ENCODE assay signal across 16 cellular contexts in genomic region chr1:235758931-235759330, GRCh38.
DNase-seq lines count a peak whose midpoint lies in the region; ATAC-seq and TF ChIP-seq lines count a peak whose summit lies in the region.
"Had no signal": no experiment of that assay in that cellular context is flagged by ENCODE, and none has a peak within 500 bp of the region (broad histone marks: within the 10 kb centered on the region; RNA-seq: fewer than 3 reads in every experiment).

No MANE protein-coding gene starts in this region.

- DNase-seq in A673 (ENCODE audit: low spot score): peak; percentile 1
- DNase-seq in IMR-90: no peak
- peak; percentile 56 to 84 for DNase-seq in NCI-H524 (lab: John Stamatoyannopoulos, UW)
- peak; percentile 86 for DNase-seq in mammary epithelial cell
- DNase-seq in activated naive CD8-positive, alpha-beta T cell treated with anti-CD3 and anti-CD28 coated beads for 36 hours: no peak
- no peak for DNase-seq in Right ventricle myocardium superior
- DNase-seq: activated B cell treated with CpG ODN at 0.5 μM for 24 hours, DND-41, erythroblast, hippocampal formation, left lung, natural killer cell, NCI-H526 treated with DMSO at 0.1 percent for 48 hours, upper lobe of right lung had no signal

- H3K27ac ChIP-seq in A673 (ENCODE audit: low read depth, low read length, poor library complexity, severe bottlenecking) (no peak overlapping the region), IMR-90 (ENCODE audit: insufficient read depth, low read length) (no peak overlapping the region), mammary epithelial cell (ENCODE audit: insufficient read depth, low read depth, low read length) (no peak overlapping the region)
- H3K27ac ChIP-seq: left lung, upper lobe of right lung had no signal

- H2BK5ac ChIP-seq in IMR-90 (ENCODE audit: low read depth, low read length, poor library complexity, severe bottlenecking): no peak overlapping the region

- no peaks in the 10 kb centered on the region for H3K9me3 ChIP-seq in A673 (ENCODE audit: low read depth, low read length, poor library complexity, severe bottlenecking)
- H3K9me3 ChIP-seq in IMR-90 (ENCODE audit: control insufficient read depth, insufficient read depth, low read length): no peaks in the 10 kb centered on the region
- H3K9me3 ChIP-seq in mammary epithelial cell (replicated peaks; ENCODE audit: insufficient read depth, low read length): no peaks in the 10 kb centered on the region
- H3K9me3 ChIP-seq: left lung, upper lobe of right lung had no signal

- intact Hi-C loops in A673 (cut with micrococcal nuclease; ENCODE audit: unreplicated experiment) (no loop called here), IMR-90 (cut with micrococcal nuclease) (no loop called here), mammary epithelial cell (cut with micrococcal nuclease) (no loop called here), Right ventricle myocardium superior (cut with DNase I) (no loop called here)

- no peak overlapping the region for H3K23ac ChIP-seq in IMR-90 (ENCODE audit: low read depth, low read length)

- H4K20me1 ChIP-seq in IMR-90 (ENCODE audit: insufficient read depth, low read length): no peaks in the 10 kb centered on the region
- no peaks in the 10 kb centered on the region for H4K20me1 ChIP-seq in mammary epithelial cell (ENCODE audit: insufficient read depth, low read length)

- H3K79me2 ChIP-seq in mammary epithelial cell (ENCODE audit: insufficient read depth, low read length): no peaks in the 10 kb centered on the region

- H4K5ac ChIP-seq in IMR-90 (ENCODE audit: low read depth, low read length): no peak overlapping the region

- H3K18ac ChIP-seq in IMR-90 (ENCODE audit: low read depth, low read length): no peak overlapping the region

- no peaks in the 10 kb centered on the region for H3K27me3 Mint-ChIP-seq in activated naive CD8-positive, alpha-beta T cell treated with anti-CD3 and anti-CD28 coated beads for 36 hours
- H3K27me3 Mint-ChIP-seq: activated B cell treated with CpG ODN at 0.5 μM for 24 hours had no signal

- H3K27me3 ChIP-seq in A673 (replicated peaks; ENCODE audit: insufficient read depth, low read depth, low read length, poor library complexity) (no peaks in the 10 kb centered on the region), IMR-90 (ENCODE audit: control insufficient read depth, insufficient read depth, low read length) (no peaks in the 10 kb centered on the region), mammary epithelial cell (ENCODE audit: insufficient read depth, low read length) (no peaks in the 10 kb centered on the region)
- H3K27me3 ChIP-seq: left lung, upper lobe of right lung had no signal

- H3K36me3 ChIP-seq in A673 (ENCODE audit: insufficient read depth, low read length, poor library complexity, severe bottlenecking) (no peaks in the 10 kb centered on the region), IMR-90 (ENCODE audit: control insufficient read depth, insufficient read depth, low read length) (0 out of 2 replicates have a peak, but pooled peaks cover 1% of the 10 kb centered on the region), mammary epithelial cell (ENCODE audit: insufficient read depth, low read length) (peaks cover 4% of the 10 kb centered on the region)

- no peak overlapping the region for H3K4me3 Mint-ChIP-seq in activated naive CD8-positive, alpha-beta T cell treated with anti-CD3 and anti-CD28 coated beads for 36 hours
- H3K4me3 Mint-ChIP-seq: activated B cell treated with CpG ODN at 0.5 μM for 24 hours, natural killer cell had no signal

- H2BK120ac ChIP-seq in IMR-90 (ENCODE audit: low read depth, low read length): no peak overlapping the region; the same call in 1 of the 2 replicates

- H4K91ac ChIP-seq in IMR-90 (ENCODE audit: insufficient read depth, low read depth, low read length): no peak overlapping the region; the same call in 1 of the 2 replicates

- no peak for TF ChIP-seq RAD21 in IMR-90 (IDR thresholded peaks at IDR 0.05; ENCODE audit: low read length)

- BruUV-seq in A673 (replicated peaks; lab: Mats Ljungman, UMichigan) (no TSS peak), IMR-90 (replicated peaks; lab: Mats Ljungman, UMichigan) (no TSS peak), mammary epithelial cell (replicated peaks; lab: Mats Ljungman, UMichigan) (no TSS peak)

- CTCF ChIA-PET in A673 (lab: Charles Lee) (no interaction called here), IMR-90 (lab: Yijun Ruan, JAX) (no interaction called here), mammary epithelial cell (lab: Charles Lee; ENCODE audit: low non-redundant PET) (no interaction called here)

- H3K9me1 ChIP-seq in IMR-90 (ENCODE audit: insufficient read depth, low read length): peaks cover 5% of the 10 kb centered on the region; the same call in 1 of the 2 replicates

- no peak overlapping the region for H3K4me2 ChIP-seq in IMR-90 (ENCODE audit: low read depth, low read length)
- H3K4me2 ChIP-seq in mammary epithelial cell (ENCODE audit: insufficient read depth, low read depth, low read length): peak overlapping the region; percentile 61

- POLR2A ChIA-PET in A673 (lab: Charles Lee; ENCODE audit: low non-redundant PET): no interaction called here
- POLR2A ChIA-PET in IMR-90 (lab: Charles Lee; ENCODE audit: unreplicated experiment): no interaction called here

- H3K4me3 ChIP-seq in A673 (ENCODE audit: low read depth, low read length, poor library complexity, severe bottlenecking): no peak overlapping the region
- no peak overlapping the region for H3K4me3 ChIP-seq in IMR-90 (ENCODE audit: insufficient read depth, low read depth, low read length)
- no peak overlapping the region for H3K4me3 ChIP-seq in mammary epithelial cell (replicated peaks in 1 of 3; ENCODE audit: insufficient read depth in 1 of 3, low read depth in 2 of 3, low read length in 3 of 3)
- H3K4me3 ChIP-seq: left lung, upper lobe of right lung had no signal

- H2AK5ac ChIP-seq in IMR-90 (ENCODE audit: low read depth, low read length): no peak overlapping the region

- H3K4me1 ChIP-seq in A673 (ENCODE audit: insufficient read depth, low read length, poor library complexity, severe bottlenecking): no peaks in the 10 kb centered on the region
- H3K4me1 ChIP-seq in IMR-90 (ENCODE audit: control insufficient read depth, insufficient read depth, low read length): no peaks in the 10 kb centered on the region
- peaks cover 13% of the 10 kb centered on the region for H3K4me1 ChIP-seq in mammary epithelial cell (ENCODE audit: insufficient read depth, low read length)
- H3K4me1 ChIP-seq: left lung, upper lobe of right lung had no signal

- H3K9me3 Mint-ChIP-seq in activated naive CD8-positive, alpha-beta T cell treated with anti-CD3 and anti-CD28 coated beads for 36 hours: no peaks in the 10 kb centered on the region
- H3K9me3 Mint-ChIP-seq: activated B cell treated with CpG ODN at 0.5 μM for 24 hours, natural killer cell had no signal

- H3K79me1 ChIP-seq in IMR-90 (ENCODE audit: low read depth in 1 of 2, low read length in 2 of 2): no peaks in the 10 kb centered on the region

- no peak overlapping the region for H2BK20ac ChIP-seq in IMR-90 (ENCODE audit: low read depth, low read length)

- H3K27ac Mint-ChIP-seq in activated naive CD8-positive, alpha-beta T cell treated with anti-CD3 and anti-CD28 coated beads for 36 hours: no peak overlapping the region
- H3K27ac Mint-ChIP-seq: activated B cell treated with CpG ODN at 0.5 μM for 24 hours had no signal

- H3K56ac ChIP-seq in IMR-90 (ENCODE audit: extremely low read depth, insufficient read depth, low read length): no peak overlapping the region

- WGBS in IMR-90 (ENCODE audit: extremely low coverage in 2 of 2, insufficient read length in 1 of 2), 2 experiments: 59% methylated on average over 6 of the region's 6 CpGs; no CpG with 5 or more reads in 1 of the 2 experiments
- 3% methylated on average over 6 of the region's 6 CpGs for WGBS in mammary epithelial cell (ENCODE audit: low coverage, missing lambda C conversion rate)

- H3K14ac ChIP-seq in IMR-90 (replicated peaks; ENCODE audit: low read depth, low read length): no peak overlapping the region

- no peak overlapping the region for H4K8ac ChIP-seq in IMR-90 (ENCODE audit: low read depth in 2 of 2, low read length in 2 of 2)

- no peak overlapping the region for H2AFZ ChIP-seq in IMR-90 (replicated peaks; ENCODE audit: low read length, poor library complexity)
- H2AFZ ChIP-seq in mammary epithelial cell (ENCODE audit: low read depth, low read length): no peak overlapping the region

- H3K36me3 Mint-ChIP-seq in activated naive CD8-positive, alpha-beta T cell treated with anti-CD3 and anti-CD28 coated beads for 36 hours: peaks cover 21% of the 10 kb centered on the region

- H3K4me1 Mint-ChIP-seq in activated naive CD8-positive, alpha-beta T cell treated with anti-CD3 and anti-CD28 coated beads for 36 hours: no peaks in the 10 kb centered on the region
- H3K4me1 Mint-ChIP-seq: activated B cell treated with CpG ODN at 0.5 μM for 24 hours, natural killer cell had no signal

- no peak overlapping the region for H2BK15ac ChIP-seq in IMR-90 (ENCODE audit: low read depth, low read length)

- H3K4ac ChIP-seq in IMR-90 (ENCODE audit: low read depth, low read length): no peak overlapping the region

- TF ChIP-seq CTCF in A673 (conservative IDR thresholded peaks at IDR 0.05; ENCODE audit: low read depth, low read length) (no peak), IMR-90 (conservative IDR thresholded peaks at IDR 0.05; ENCODE audit: low read depth, low read length) (no peak), mammary epithelial cell (conservative IDR thresholded peaks at IDR 0.05 in 1 of 2, IDR thresholded peaks at IDR 0.05 in 1 of 2; ENCODE audit: extremely low read depth in 1 of 2, insufficient read depth in 1 of 2, low read depth in 1 of 2, low read length in 2 of 2) (no peak)

- no peak for ATAC-seq in IMR-90 (ENCODE audit: low read depth)
- no peak for ATAC-seq in HG03039 (IDR thresholded peaks at IDR 0.05; ENCODE audit: unreplicated experiment)
- ATAC-seq in GM21529 (IDR thresholded peaks at IDR 0.05; ENCODE audit: unreplicated experiment): no peak
- ATAC-seq in Right ventricle myocardium superior (ENCODE audit: poor library complexity): no peak
- ATAC-seq: left lung, natural killer cell, upper lobe of right lung had no signal

- no peak overlapping the region for H3K9ac ChIP-seq in IMR-90 (ENCODE audit: low read depth, low read length)
- H3K9ac ChIP-seq in mammary epithelial cell (ENCODE audit: insufficient read depth, low read length): no peak overlapping the region

- dilution Hi-C loops in IMR-90 (cut with HindIII; ENCODE audit: low sequenced_read_pairs, unreplicated experiment): no loop called here
- dilution Hi-C loops in mammary epithelial cell (cut with HindIII; ENCODE audit: low sequenced_read_pairs): no loop called here

- TF ChIP-seq POLR2A in IMR-90 (IDR thresholded peaks at IDR 0.05; ENCODE audit: low read depth, low read length): no peak

- peak overlapping the region; percentile 42 for H2AK9ac ChIP-seq in IMR-90 (replicated peaks; ENCODE audit: low read depth, low read length, poor library complexity)

- in situ Hi-C loops in IMR-90 (cut with MboI; ENCODE audit: low sequenced_read_pairs): no loop called here
- in situ Hi-C loops in mammary epithelial cell (cut with MboI; ENCODE audit: low sequenced_read_pairs in 2 of 2): no loop called here

TF ChIP-seq in IMR-90, 13 proteins besides CTCF, POLR2A, EP300 and RAD21 (continues in another document):
- TF ChIP-seq CHD1 (IDR thresholded peaks at IDR 0.05; ENCODE audit: low read depth, low read length) (no peak), RCOR1 (IDR thresholded peaks at IDR 0.05; ENCODE audit: insufficient replicate concordance, low read length) (no peak), CEBPB (IDR thresholded peaks at IDR 0.05; ENCODE audit: low read depth, low read length) (no peak)

Comparison
In these comparisons a context has a peak if more than half of its experiments do, and no peak if none do; other contexts are left out.
1. DNase-seq: peak in A673 (single experiment), NCI-H524 (2 of 2) and mammary epithelial cell (single experiment); none in IMR-90 (single experiment), activated naive CD8-positive, alpha-beta T cell treated with anti-CD3 and anti-CD28 coated beads for 36 hours (single experiment) and Right ventricle myocardium superior (single experiment).